ENCODE assay signal across 1 cellular context in the genomic region with DNA sequence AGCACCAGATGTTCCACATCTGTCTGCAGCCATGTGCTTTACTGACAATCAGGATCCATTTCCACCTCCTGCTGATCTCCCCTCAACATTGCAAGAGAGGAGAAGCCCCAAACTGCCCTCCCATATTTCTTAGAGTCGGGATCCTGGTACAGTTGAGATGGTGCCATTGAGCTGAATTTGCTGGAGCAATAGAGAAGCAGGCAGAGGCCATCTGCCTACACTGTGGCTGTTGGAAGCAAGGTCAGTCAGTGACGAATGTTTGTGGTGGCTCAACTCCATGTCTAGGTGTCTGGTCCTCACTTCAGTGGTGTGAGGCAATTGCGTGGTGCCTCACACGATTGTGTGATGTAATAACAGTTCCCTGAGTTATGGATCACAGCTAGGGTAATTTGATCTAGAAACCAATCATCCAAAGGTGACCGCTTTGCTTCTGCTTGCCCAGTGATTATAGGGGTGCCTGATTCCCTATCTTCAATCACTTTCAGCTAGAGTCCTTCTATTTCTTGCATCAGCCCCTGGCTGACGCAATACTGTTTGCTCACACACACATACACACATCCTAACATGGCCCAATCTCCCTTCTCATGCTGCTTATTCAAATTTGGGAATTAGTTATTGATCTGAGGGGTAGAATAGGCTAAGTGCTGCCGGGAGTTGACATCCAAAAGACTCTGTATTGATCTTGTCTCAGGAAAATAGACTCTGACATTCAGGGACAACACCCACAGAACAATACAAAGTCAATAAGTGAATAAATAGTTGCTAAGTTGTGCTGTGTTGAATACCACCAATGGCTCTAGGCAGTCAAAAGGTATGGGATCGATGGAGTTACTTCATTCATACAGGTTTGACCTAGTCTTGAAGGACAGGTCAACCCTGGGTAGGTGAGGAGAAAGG.
A peak's percentile ranks its signal among the peaks of the same experiment; 100 is the strongest.
TF ChIP-seq lines count a peak whose summit lies in the region.

No MANE protein-coding gene starts in this region.

TF ChIP-seq in liver, 16 proteins besides CTCF, POLR2A, EP300 and RAD21 (continued from another document):
- TF ChIP-seq, protein P1, sequence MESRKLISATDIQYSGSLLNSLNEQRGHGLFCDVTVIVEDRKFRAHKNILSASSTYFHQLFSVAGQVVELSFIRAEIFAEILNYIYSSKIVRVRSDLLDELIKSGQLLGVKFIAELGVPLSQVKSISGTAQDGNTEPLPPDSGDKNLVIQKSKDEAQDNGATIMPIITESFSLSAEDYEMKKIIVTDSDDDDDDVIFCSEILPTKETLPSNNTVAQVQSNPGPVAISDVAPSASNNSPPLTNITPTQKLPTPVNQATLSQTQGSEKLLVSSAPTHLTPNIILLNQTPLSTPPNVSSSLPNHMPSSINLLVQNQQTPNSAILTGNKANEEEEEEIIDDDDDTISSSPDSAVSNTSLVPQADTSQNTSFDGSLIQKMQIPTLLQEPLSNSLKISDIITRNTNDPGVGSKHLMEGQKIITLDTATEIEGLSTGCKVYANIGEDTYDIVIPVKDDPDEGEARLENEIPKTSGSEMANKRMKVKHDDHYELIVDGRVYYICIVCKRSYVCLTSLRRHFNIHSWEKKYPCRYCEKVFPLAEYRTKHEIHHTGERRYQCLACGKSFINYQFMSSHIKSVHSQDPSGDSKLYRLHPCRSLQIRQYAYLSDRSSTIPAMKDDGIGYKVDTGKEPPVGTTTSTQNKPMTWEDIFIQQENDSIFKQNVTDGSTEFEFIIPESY (IDR thresholded peaks at IDR 0.05) = peak; percentile 60
- peak; percentile 44 for TF ChIP-seq NR2F2 (IDR thresholded peaks at IDR 0.05)
- TF ChIP-seq, protein P2, sequence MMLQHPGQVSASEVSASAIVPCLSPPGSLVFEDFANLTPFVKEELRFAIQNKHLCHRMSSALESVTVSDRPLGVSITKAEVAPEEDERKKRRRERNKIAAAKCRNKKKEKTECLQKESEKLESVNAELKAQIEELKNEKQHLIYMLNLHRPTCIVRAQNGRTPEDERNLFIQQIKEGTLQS (IDR thresholded peaks at IDR 0.05) = peak; percentile 99
- peak; percentile 79 to 80 for TF ChIP-seq RXRA (IDR thresholded peaks at IDR 0.05)
- no peak for TF ChIP-seq GABPA (IDR thresholded peaks at IDR 0.05 in 1 of 2, conservative IDR thresholded peaks at IDR 0.05 in 1 of 2)
- peak; percentile 84 for TF ChIP-seq SP1 (IDR thresholded peaks at IDR 0.05)
- TF ChIP-seq YY1 (IDR thresholded peaks at IDR 0.05) = peak; percentile 88
- peak; percentile 53 for TF ChIP-seq FOXA2 (IDR thresholded peaks at IDR 0.05)
- peak in 1 of 2 donors; percentile 39 for TF ChIP-seq EGR1 (IDR thresholded peaks at IDR 0.05; ENCODE audit: low read depth in 2 of 2)
TF ChIP-seq in liver: peak in this region for 13.
